ENCODE assay signal across 1 cellular context in genomic region chrX:68697465-68698125, GRCh38.
TF ChIP-seq lines count a peak whose summit lies in the region.

No MANE protein-coding gene starts in this region.

TF ChIP-seq in GM23338, 12 proteins besides CTCF, POLR2A, EP300 and RAD21 (continued from another document):
- TF ChIP-seq ZNF462 (CRISPR knock-in tag; IDR thresholded peaks at IDR 0.05) (no peak), STAT1 (IDR thresholded peaks at IDR 0.05; ENCODE audit: unreplicated experiment) (no peak), POLR2AphosphoS5 (IDR thresholded peaks at IDR 0.05; ENCODE audit: low read depth) (no peak), CREB1 (CRISPR knock-in tag; IDR thresholded peaks at IDR 0.05; ENCODE audit: low read depth) (no peak), EZH2 (IDR thresholded peaks at IDR 0.05; ENCODE audit: low read depth, unreplicated experiment) (no peak), NANOG (IDR thresholded peaks at IDR 0.05; ENCODE audit: borderline replicate concordance) (no peak), ZNF331 (CRISPR knock-in tag; IDR thresholded peaks at IDR 0.05; ENCODE audit: low read depth) (no peak), JUNB (IDR thresholded peaks at IDR 0.05; ENCODE audit: unreplicated experiment) (no peak), EZH2phosphoT487 (IDR thresholded peaks at IDR 0.05; ENCODE audit: unreplicated experiment) (no peak), REST (IDR thresholded peaks at IDR 0.05; ENCODE audit: unreplicated experiment) (no peak)
